21 cellular contexts compared by ENCODE assay signal in the genomic region with DNA sequence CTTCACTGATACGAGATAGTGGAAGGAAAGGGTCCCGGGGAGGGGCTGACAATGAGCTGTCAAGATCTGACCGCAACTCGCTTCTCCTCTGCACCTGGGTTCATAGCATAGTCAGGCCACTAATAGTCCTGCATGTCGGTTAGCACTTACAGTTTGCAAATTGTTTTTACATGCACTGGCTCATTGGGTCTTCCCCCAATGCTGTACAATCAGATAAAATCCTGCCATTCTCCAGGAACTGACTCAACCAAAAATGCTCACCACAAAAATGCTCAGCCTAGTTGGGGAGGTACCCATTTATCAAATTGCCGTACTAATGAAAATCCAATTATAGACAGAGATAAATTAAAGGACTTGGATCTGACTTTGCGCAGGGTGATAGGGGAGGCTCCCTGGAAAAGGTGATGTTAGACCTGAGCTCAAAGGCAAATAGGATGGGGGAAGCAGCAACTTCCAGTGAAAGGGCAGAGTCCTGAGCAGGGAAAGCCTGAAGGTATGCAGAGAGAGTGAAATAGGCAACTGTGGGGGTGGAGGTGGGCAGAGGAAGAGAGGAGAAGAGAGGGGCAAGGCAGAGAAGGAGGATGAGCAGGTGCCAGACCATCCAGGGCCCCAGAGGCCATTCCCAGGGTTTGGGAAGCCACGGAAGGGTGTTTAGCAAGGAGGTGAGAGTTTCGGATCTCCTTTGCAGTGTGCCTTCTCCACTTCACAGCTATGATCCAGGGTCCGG.
DNase-seq lines count a peak whose midpoint lies in the region; TF ChIP-seq lines count a peak whose summit lies in the region.
"Had no signal": no experiment of that assay in that cellular context is flagged by ENCODE, and none has a peak within 500 bp of the region (broad histone marks: within the 10 kb centered on the region; RNA-seq: fewer than 3 reads in every experiment).

No MANE protein-coding gene starts in this region.

- no peak for TF ChIP-seq CTCF in choroid plexus epithelial cell (conservative IDR thresholded peaks at IDR 0.05; ENCODE audit: low read depth, low read length)
- no peak for TF ChIP-seq CTCF in endothelial cell (IDR thresholded peaks at IDR 0.05; ENCODE audit: unreplicated experiment)

- peak overlapping the region; percentile 36 for H3K27ac ChIP-seq in mesodermal cell (ENCODE audit: low read depth, low read length, severe bottlenecking)
- H3K27ac ChIP-seq: ovary, PC-9 had no signal

- peaks cover 6% of the 10 kb centered on the region for H3K4me1 Mint-ChIP-seq in endothelial cell (ENCODE audit: unreplicated experiment)
- H3K4me1 Mint-ChIP-seq: activated CD8-positive, alpha-beta memory T cell treated with anti-CD3 and anti-CD28 coated beads, Interleukin-2, amount 10 ng/mL, durations not matched to agents 7 days and 5 days; brain; T-cell had no signal

- WGBS in mesodermal cell (ENCODE audit: insufficient coverage in 2 of 2), 2 experiments: 81 to 84% methylated on average over 6 to 7 of the region's 10 CpGs

- H3K27me3 ChIP-seq in MG63: no peaks in the 10 kb centered on the region
- H3K27me3 ChIP-seq: ovary had no signal

- no peaks in the 10 kb centered on the region for H3K9me3 ChIP-seq in MG63
- H3K9me3 ChIP-seq in mesodermal cell (ENCODE audit: control insufficient read depth, low read length): no peaks in the 10 kb centered on the region
- H3K9me3 ChIP-seq: ovary had no signal

- H3K4me3 ChIP-seq in MG63 (no peak overlapping the region), choroid plexus epithelial cell (ENCODE audit: low read depth, low read length) (no peak overlapping the region), mesodermal cell (ENCODE audit: extremely low read depth, insufficient read depth, low read length, poor library complexity, severe bottlenecking) (no peak overlapping the region)
- H3K4me3 ChIP-seq: ovary, PC-9 had no signal

- H3K4me3 Mint-ChIP-seq in endothelial cell (ENCODE audit: unreplicated experiment): no peak overlapping the region
- H3K4me3 Mint-ChIP-seq: activated CD8-positive, alpha-beta memory T cell treated with anti-CD3 and anti-CD28 coated beads, Interleukin-2, amount 10 ng/mL, durations not matched to agents 7 days and 5 days; brain; T-cell had no signal

- DNase-seq in EH (ENCODE audit: low read depth) (peak; percentile 7), MG63 (peak; percentile 18), choroid plexus epithelial cell (ENCODE audit: low read depth) (peak; percentile 24), endothelial cell (ENCODE audit: low spot score) (no peak), NCI-H187 treated with DMSO at 0.1 percent for 48 hours (lab: John Stamatoyannopoulos, UW) (no peak), HuH-7.5 (ENCODE audit: low spot score) (no peak)
- DNase-seq in activated effector memory CD4-positive, alpha-beta T cell treated with Interleukin-2 at 50 U/mL for 16 hours: no peak
- DNase-seq: activated CD4-positive, CD25-positive, alpha-beta regulatory T cell; activated CD8-positive, alpha-beta memory T cell treated with anti-CD3 and anti-CD28 coated beads, Interleukin-2, amount 10 ng/mL, durations not matched to agents 7 days and 5 days; activated naive CD4-positive, alpha-beta T cell; effector CD4-positive, alpha-beta T cell; GOT3; KG1; NCI-H510A; ovary; PC-9; small intestine; stimulated activated naive CD4-positive, alpha-beta T cell; T-cell had no signal

- H3K9me3 Mint-ChIP-seq in endothelial cell (ENCODE audit: unreplicated experiment): no peaks in the 10 kb centered on the region
- H3K9me3 Mint-ChIP-seq: brain had no signal

- peaks cover 4% of the 10 kb centered on the region for H3K27me3 Mint-ChIP-seq in endothelial cell (ENCODE audit: unreplicated experiment)
- H3K27me3 Mint-ChIP-seq: activated CD8-positive, alpha-beta memory T cell treated with anti-CD3 and anti-CD28 coated beads, Interleukin-2, amount 10 ng/mL, durations not matched to agents 7 days and 5 days had no signal

- H3K4me1 ChIP-seq in mesodermal cell (ENCODE audit: control insufficient read depth, insufficient read depth, low read length, poor library complexity, severe bottlenecking): peaks cover 26% of the 10 kb centered on the region

- no peak overlapping the region for H3K27ac Mint-ChIP-seq in endothelial cell (ENCODE audit: unreplicated experiment)
- H3K27ac Mint-ChIP-seq: activated CD8-positive, alpha-beta memory T cell treated with anti-CD3 and anti-CD28 coated beads, Interleukin-2, amount 10 ng/mL, durations not matched to agents 7 days and 5 days; brain; T-cell had no signal

- H3K36me3 Mint-ChIP-seq in endothelial cell (ENCODE audit: low read depth, unreplicated experiment): no peaks in the 10 kb centered on the region
- H3K36me3 Mint-ChIP-seq: activated CD8-positive, alpha-beta memory T cell treated with anti-CD3 and anti-CD28 coated beads, Interleukin-2, amount 10 ng/mL, durations not matched to agents 7 days and 5 days; brain; T-cell had no signal

- no peaks in the 10 kb centered on the region for H3K36me3 ChIP-seq in MG63
- H3K36me3 ChIP-seq in mesodermal cell (ENCODE audit: control insufficient read depth, insufficient read depth, low read length): no peaks in the 10 kb centered on the region
- H3K36me3 ChIP-seq: ovary had no signal

Comparison
In these comparisons a context has a peak if more than half of its experiments do, and no peak if none do; other contexts are left out.
1. DNase-seq: peak in EH (single experiment), MG63 (single experiment) and choroid plexus epithelial cell (single experiment); none in endothelial cell (single experiment), NCI-H187 treated with DMSO at 0.1 percent for 48 hours (single experiment), activated effector memory CD4-positive, alpha-beta T cell treated with Interleukin-2 at 50 U/mL for 16 hours (single experiment) and HuH-7.5 (single experiment).